ENCODE assay signal across 8 cellular contexts in the genomic region with DNA sequence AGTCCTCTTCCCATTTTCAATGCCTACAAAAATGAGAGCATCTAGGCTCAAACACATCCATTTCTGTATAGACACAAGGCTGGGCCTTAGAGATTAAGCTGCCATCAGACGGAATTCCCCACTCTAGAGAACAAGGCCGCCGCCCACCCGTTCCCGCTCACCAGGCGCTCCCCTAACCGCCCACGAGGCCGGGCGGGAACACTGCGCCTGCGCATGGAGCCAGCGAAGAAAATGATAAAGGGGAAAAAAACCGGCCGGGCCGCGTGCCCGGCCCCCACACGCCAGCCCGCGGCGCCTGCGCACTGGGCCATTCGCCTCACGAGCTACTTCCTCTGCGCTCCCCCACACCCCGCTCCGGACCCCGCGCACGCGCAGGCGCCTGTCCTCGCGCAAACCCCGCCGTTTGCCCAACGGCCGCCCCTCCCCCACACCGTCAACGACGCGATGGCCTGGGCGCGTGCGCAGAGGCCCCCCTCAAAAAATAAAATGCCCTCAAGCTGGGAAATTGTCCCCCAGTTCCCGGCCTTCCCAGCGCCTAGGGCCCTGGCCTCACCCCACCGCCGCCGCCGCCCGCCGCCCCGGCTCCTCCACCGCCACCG. TPM values are rescaled to one million over a fixed set of nuclear protein-coding genes. Genes with fewer than 3 reads are reported as not detected.
DNase-seq lines count a peak whose midpoint lies in the region; ATAC-seq and TF ChIP-seq lines count a peak whose summit lies in the region.

No MANE protein-coding gene starts in this region.

- POLR2A ChIA-PET in PC-3 (lab: Charles Lee; ENCODE audit: unreplicated experiment): interaction anchor here (0.6 to 0.7 kb wide), 6 partner anchors 11 to 582 kb away, joined by 3 to 21 read pairs (median 5); no protein-coding TSS in a partner anchor

- peak overlapping the region; percentile 53; the same call in 1 of the 2 replicates for H2AFZ ChIP-seq in PC-3 (ENCODE audit: low read length)

- H3F3A ChIP-seq in PC-3 (ENCODE audit: low read length, unreplicated experiment): no peaks in the 10 kb centered on the region

- peak overlapping the region; percentile 98 to 100 (median 100) for H3K9ac ChIP-seq in BLaER1 treated with 17β-estradiol and CSF1 and Interleukin-3, amounts not matched to agents 10 nM and 100 nM
- peak overlapping the region; percentile 99 for H3K9ac ChIP-seq in PC-3 (ENCODE audit: low read length)

- no peaks in the 10 kb centered on the region for H3K9me3 ChIP-seq in BLaER1 treated with 17β-estradiol and CSF1 and Interleukin-3, amounts not matched to agents 10 nM and 100 nM (replicated peaks in 1 of 11)
- H3K9me3 ChIP-seq in PC-3 (ENCODE audit: low read length): no peaks in the 10 kb centered on the region

- TF ChIP-seq CTCF in PC-3 (conservative IDR thresholded peaks at IDR 0.05; ENCODE audit: low read depth, low read length) (no peak), epithelial cell of proximal tubule (conservative IDR thresholded peaks at IDR 0.05; ENCODE audit: low read depth, low read length) (no peak)

- peaks cover 57% of the 10 kb centered on the region for H3K79me2 ChIP-seq in PC-3 (ENCODE audit: low read length)

- peak; percentile 30 for ATAC-seq in GM21381 (IDR thresholded peaks at IDR 0.05; ENCODE audit: unreplicated experiment)
- peak; percentile 12 for ATAC-seq in PC-3

- DNase-seq in KG1 (lab: John Stamatoyannopoulos, UW) (peak; percentile 75), PC-3 (peak; percentile 94), epithelial cell of proximal tubule (ENCODE audit: low read depth) (peak; percentile 37), mucosa of gallbladder (ENCODE audit: low spot score) (peak; percentile 96)
- peak; percentile 94 for DNase-seq in activated T-cell treated with anti-CD3 and anti-CD28 coated beads, Interleukin-2, amount 50 U/mL, for 1 hour
- DNase-seq in stimulated activated CD8-positive, alpha-beta memory T cell treated with anti-CD3 and anti-CD28 coated beads, Interleukin-4, amount 100 ng/mL, for 1 hour (ENCODE audit: low read depth in 2 of 2, low spot score in 1 of 2): peak; percentile 95 to 98

- peak overlapping the region; percentile 78 to 96 (median 90) for H3K4me3 ChIP-seq in BLaER1 treated with 17β-estradiol and CSF1 and Interleukin-3, amounts not matched to agents 10 nM and 100 nM
- H3K4me3 ChIP-seq in PC-3 (ENCODE audit: low read length): peak overlapping the region; percentile 83
- H3K4me3 ChIP-seq in epithelial cell of proximal tubule (ENCODE audit: low read depth, low read length): peak overlapping the region; percentile 59

- no peaks in the 10 kb centered on the region for H3K9me2 ChIP-seq in PC-3 (replicated peaks; ENCODE audit: low read length)

- H3K4me1 ChIP-seq in BLaER1 treated with 17β-estradiol and CSF1 and Interleukin-3, amounts not matched to agents 10 nM and 100 nM: peaks cover 53 to 71% (median 67%) of the 10 kb centered on the region in 10 experiments
- peaks cover 28% of the 10 kb centered on the region for H3K4me1 ChIP-seq in PC-3 (ENCODE audit: insufficient read depth, low read length)

- peak overlapping the region; percentile 99 to 100 (median 100) for H3K27ac ChIP-seq in BLaER1 treated with 17β-estradiol and CSF1 and Interleukin-3, amounts not matched to agents 10 nM and 100 nM
- H3K27ac ChIP-seq in PC-3 (ENCODE audit: low read length): peak overlapping the region; percentile 97

- H3K4me2 ChIP-seq in BLaER1 treated with 17β-estradiol and CSF1 and Interleukin-3, amounts not matched to agents 10 nM and 100 nM: peak overlapping the region; percentile 93 to 100 (median 97)
- H3K4me2 ChIP-seq in PC-3 (ENCODE audit: low read length): peak overlapping the region; percentile 97

- H3K36me3 ChIP-seq in BLaER1 treated with 17β-estradiol and CSF1 and Interleukin-3, amounts not matched to agents 10 nM and 100 nM: peaks cover 46 to 49% (median 47%) of the 10 kb centered on the region in 11 experiments
- H3K36me3 ChIP-seq in PC-3 (ENCODE audit: low read depth, low read length): peaks cover 34% of the 10 kb centered on the region

- intact Hi-C loops in PC-3 (cut with micrococcal nuclease): no loop called here

- H4K20me1 ChIP-seq in BLaER1 treated with 17β-estradiol and CSF1 and Interleukin-3, amounts not matched to agents 10 nM and 100 nM: peaks cover 49 to 50% (median 50%) of the 10 kb centered on the region in 11 experiments
- H4K20me1 ChIP-seq in PC-3 (ENCODE audit: low read length): peaks cover 27% of the 10 kb centered on the region; the same call in 1 of the 2 replicates

- BruUV-seq in PC-3 (replicated peaks; lab: Mats Ljungman, UMichigan): no TSS peak

- H3K27me3 ChIP-seq in BLaER1 treated with 17β-estradiol and CSF1 and Interleukin-3, amounts not matched to agents 10 nM and 100 nM: no peaks in the 10 kb centered on the region
- no peaks in the 10 kb centered on the region for H3K27me3 ChIP-seq in PC-3 (ENCODE audit: low read length)

- CTCF ChIA-PET in PC-3 (lab: Charles Lee): no interaction called here

RNA-seq across cellular contexts. Expression of a gene that starts 0.5 kb away (rescaled TPM):
- total RNA-seq in PC-3 (2014; rRNA removed): 315 and 331 TPM in 2 replicates
- 224 and 403 TPM in 2 replicates for total RNA-seq in epithelial cell of proximal tubule
- 284 TPM for total RNA-seq in mucosa of gallbladder

RNA-seq across cellular contexts. Expression of a gene that starts 17.7 kb away (rescaled TPM):
- total RNA-seq in PC-3 (2014; rRNA removed) (41.8 and 78.9 TPM in 2 replicates), epithelial cell of proximal tubule (41.2 and 45.5 TPM in 2 replicates), mucosa of gallbladder (205 TPM)

RNA-seq across cellular contexts. Expression of a gene that starts 28.8 kb away (rescaled TPM):
- total RNA-seq in PC-3 (2014; rRNA removed): 1.2 and 3.2 TPM in 2 replicates
- total RNA-seq in epithelial cell of proximal tubule: 10.9 and 11.2 TPM in 2 replicates
- 11.9 TPM for total RNA-seq in mucosa of gallbladder

RNA-seq across cellular contexts. Expression of a gene that starts 36.5 kb away (rescaled TPM):
- total RNA-seq in PC-3 (2014; rRNA removed) (0.51 TPM in 1 of 2 replicates, not detected in the other), epithelial cell of proximal tubule (not detected in 2 replicates), mucosa of gallbladder (1,935 TPM)

RNA-seq across cellular contexts. Expression of a gene that starts 50.2 kb away (rescaled TPM):
- 37.9 and 55.2 TPM in 2 replicates for total RNA-seq in PC-3 (2014; rRNA removed)
- 26.1 and 43.5 TPM in 2 replicates for total RNA-seq in epithelial cell of proximal tubule
- 63.0 TPM for total RNA-seq in mucosa of gallbladder

Comparison
In these comparisons a context has a peak if more than half of its experiments do, and no peak if none do; other contexts are left out.
1. Peak in every context shown above with its lines: DNase-seq, ATAC-seq, H3K4me3 ChIP-seq and H3K27ac ChIP-seq.
2. DNase-seq: peak in every context shown above with its lines; median percentile 96 in stimulated activated CD8-positive, alpha-beta memory T cell treated with anti-CD3 and anti-CD28 coated beads, Interleukin-4, amount 100 ng/mL, for 1 hour; 96 in mucosa of gallbladder; 94 in PC-3; 94 in activated T-cell treated with anti-CD3 and anti-CD28 coated beads, Interleukin-2, amount 50 U/mL, for 1 hour; 75 in KG1; 37 in epithelial cell of proximal tubule.